ENCODE assay signal across 3 cellular contexts in the genomic region with DNA sequence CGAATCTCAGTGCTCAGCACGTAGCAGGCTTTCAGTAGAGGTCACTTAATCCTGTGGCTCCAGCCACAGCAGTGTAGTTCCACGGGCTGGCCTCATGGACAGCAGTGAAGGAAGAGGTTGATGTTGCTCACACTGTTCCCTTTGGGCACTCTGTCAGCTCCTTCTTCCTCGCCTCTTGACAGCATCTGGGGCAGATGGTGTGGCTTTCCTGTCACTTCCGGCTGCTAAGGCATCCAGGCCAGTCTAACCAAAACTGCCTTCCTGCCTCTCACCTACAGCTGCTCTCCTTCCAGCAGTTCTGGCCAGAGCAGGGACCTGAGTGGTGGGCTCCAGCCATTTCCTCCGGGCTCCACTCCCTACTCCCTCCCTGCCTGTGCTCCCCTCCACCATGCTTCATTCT. TPM values are rescaled to one million over a fixed set of nuclear protein-coding genes. Genes with fewer than 3 reads are reported as not detected.
"Had no signal": no experiment of that assay in that cellular context is flagged by ENCODE, and none has a peak within 500 bp of the region (broad histone marks: within the 10 kb centered on the region; RNA-seq: fewer than 3 reads in every experiment).

No MANE protein-coding gene starts in this region.

RNA-seq across cellular contexts. Expression of gene CLTRN, which starts 9.8 kb away (rescaled TPM):
- total RNA-seq: SJSA1 had no signal

RNA-seq across cellular contexts. Expression of gene ACE2, which starts 54.0 kb away (rescaled TPM):
- total RNA-seq: HT-29, IMR-90 had no signal
- polyA plus RNA-seq: IMR-90 had no signal
